10 cellular contexts compared by ENCODE assay signal in the genomic region with DNA sequence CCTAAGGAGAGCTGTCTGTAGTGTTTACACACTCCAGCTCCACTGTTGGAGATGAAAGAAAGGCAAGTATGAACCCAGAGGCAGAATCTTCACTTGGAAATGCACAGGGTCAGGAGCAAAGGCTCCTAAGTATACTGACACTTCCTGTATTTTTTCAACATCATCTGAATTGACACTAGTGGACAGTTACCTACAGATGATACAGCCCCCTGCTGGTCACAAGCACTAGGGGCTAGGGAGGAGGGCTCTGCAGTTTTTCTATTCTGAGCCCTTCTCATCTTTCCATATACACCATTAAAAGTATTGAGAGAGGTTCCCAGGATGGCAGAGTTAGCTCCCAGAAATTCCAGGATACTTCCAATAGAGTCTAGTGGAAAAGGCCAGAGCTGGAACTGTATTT.
DNase-seq lines count a peak whose midpoint lies in the region; ATAC-seq and TF ChIP-seq lines count a peak whose summit lies in the region.
"Had no signal": no experiment of that assay in that cellular context is flagged by ENCODE, and none has a peak within 500 bp of the region (broad histone marks: within the 10 kb centered on the region; RNA-seq: fewer than 3 reads in every experiment).

No MANE protein-coding gene starts in this region.

- peak; percentile 82 for DNase-seq in DMS53 (lab: John Stamatoyannopoulos, UW)
- peak; percentile 48 for DNase-seq in NB4 (ENCODE audit: low read depth)
- DNase-seq in glutamatergic neuron, result peak; percentile 30
- DNase-seq in activated CD4-positive, alpha-beta memory T cell treated with anti-CD3 and anti-CD28 coated beads for 36 hours, result no peak
- no peak for DNase-seq in AG08395 (ENCODE audit: low spot score)
- DNase-seq: IMR-90 had no signal

- H3K4me3 ChIP-seq in NB4 (ENCODE audit: low read depth, low read length), result no peak overlapping the region

- CTCF ChIA-PET in activated CD4-positive, alpha-beta memory T cell treated with anti-CD3 and anti-CD28 coated beads for 36 hours (lab: Charles Lee), result no interaction called here

- peaks cover 2% of the 10 kb centered on the region for H3K9me3 Mint-ChIP-seq in glutamatergic neuron (ENCODE audit: unreplicated experiment)
- H3K9me3 Mint-ChIP-seq in activated CD4-positive, alpha-beta memory T cell treated with anti-CD3 and anti-CD28 coated beads for 36 hours, result no peaks in the 10 kb centered on the region

- no peaks in the 10 kb centered on the region for H3K36me3 Mint-ChIP-seq in glutamatergic neuron (ENCODE audit: unreplicated experiment)
- H3K36me3 Mint-ChIP-seq in activated CD4-positive, alpha-beta memory T cell treated with anti-CD3 and anti-CD28 coated beads for 36 hours, result no peaks in the 10 kb centered on the region

- H3K4me3 Mint-ChIP-seq in glutamatergic neuron (ENCODE audit: unreplicated experiment), result no peak overlapping the region
- no peak overlapping the region for H3K4me3 Mint-ChIP-seq in activated CD4-positive, alpha-beta memory T cell treated with anti-CD3 and anti-CD28 coated beads for 36 hours
- H3K4me3 Mint-ChIP-seq: central memory CD8-positive, alpha-beta T cell had no signal

- POLR2A ChIA-PET in activated CD4-positive, alpha-beta memory T cell treated with anti-CD3 and anti-CD28 coated beads for 36 hours (lab: Charles Lee), result no interaction called here

- TF ChIP-seq POLR2A in NB4 (IDR thresholded peaks at IDR 0.05; ENCODE audit: extremely low read depth, insufficient read length) (no peak), GM18505 (IDR thresholded peaks at IDR 0.05; ENCODE audit: borderline replicate concordance, extremely low read depth, insufficient read depth, insufficient read length) (no peak)

- H3K27me3 Mint-ChIP-seq in glutamatergic neuron (ENCODE audit: unreplicated experiment), result peaks cover 2% of the 10 kb centered on the region
- no peaks in the 10 kb centered on the region for H3K27me3 Mint-ChIP-seq in activated CD4-positive, alpha-beta memory T cell treated with anti-CD3 and anti-CD28 coated beads for 36 hours
- H3K27me3 Mint-ChIP-seq: central memory CD8-positive, alpha-beta T cell had no signal

- peaks cover 1% of the 10 kb centered on the region for H3K4me1 Mint-ChIP-seq in glutamatergic neuron (ENCODE audit: low read depth, unreplicated experiment)
- H3K4me1 Mint-ChIP-seq in activated CD4-positive, alpha-beta memory T cell treated with anti-CD3 and anti-CD28 coated beads for 36 hours (ENCODE audit: low read depth), result no peaks in the 10 kb centered on the region
- H3K4me1 Mint-ChIP-seq: central memory CD8-positive, alpha-beta T cell had no signal

- ATAC-seq in GM19452 (IDR thresholded peaks at IDR 0.05; ENCODE audit: unreplicated experiment), result peak; percentile 61
- no peak for ATAC-seq in GM18505 (IDR thresholded peaks at IDR 0.05; ENCODE audit: unreplicated experiment)
- no peak for ATAC-seq in GM21528 (IDR thresholded peaks at IDR 0.05; ENCODE audit: low FRiP score, unreplicated experiment)

- intact Hi-C loops in activated CD4-positive, alpha-beta memory T cell treated with anti-CD3 and anti-CD28 coated beads for 36 hours (cut with micrococcal nuclease), result no loop called here

- no peak overlapping the region for H3K27ac Mint-ChIP-seq in glutamatergic neuron (ENCODE audit: unreplicated experiment)
- no peak overlapping the region for H3K27ac Mint-ChIP-seq in activated CD4-positive, alpha-beta memory T cell treated with anti-CD3 and anti-CD28 coated beads for 36 hours

- TF ChIP-seq CTCF in NB4 (IDR thresholded peaks at IDR 0.05; ENCODE audit: low read depth, low read length), result peak; percentile 67
- TF ChIP-seq CTCF in glutamatergic neuron (IDR thresholded peaks at IDR 0.05; ENCODE audit: partially characterized antibody, unreplicated experiment), result peak; percentile 70

Comparison
In these comparisons a context has a peak if more than half of its experiments do, and no peak if none do; other contexts are left out.
1. DNase-seq: peak in DMS53 (single experiment), NB4 (single experiment) and glutamatergic neuron (single experiment); none in activated CD4-positive, alpha-beta memory T cell treated with anti-CD3 and anti-CD28 coated beads for 36 hours (single experiment) and AG08395 (single experiment).